ENCODE assay signal across 14 cellular contexts in the genomic region with DNA sequence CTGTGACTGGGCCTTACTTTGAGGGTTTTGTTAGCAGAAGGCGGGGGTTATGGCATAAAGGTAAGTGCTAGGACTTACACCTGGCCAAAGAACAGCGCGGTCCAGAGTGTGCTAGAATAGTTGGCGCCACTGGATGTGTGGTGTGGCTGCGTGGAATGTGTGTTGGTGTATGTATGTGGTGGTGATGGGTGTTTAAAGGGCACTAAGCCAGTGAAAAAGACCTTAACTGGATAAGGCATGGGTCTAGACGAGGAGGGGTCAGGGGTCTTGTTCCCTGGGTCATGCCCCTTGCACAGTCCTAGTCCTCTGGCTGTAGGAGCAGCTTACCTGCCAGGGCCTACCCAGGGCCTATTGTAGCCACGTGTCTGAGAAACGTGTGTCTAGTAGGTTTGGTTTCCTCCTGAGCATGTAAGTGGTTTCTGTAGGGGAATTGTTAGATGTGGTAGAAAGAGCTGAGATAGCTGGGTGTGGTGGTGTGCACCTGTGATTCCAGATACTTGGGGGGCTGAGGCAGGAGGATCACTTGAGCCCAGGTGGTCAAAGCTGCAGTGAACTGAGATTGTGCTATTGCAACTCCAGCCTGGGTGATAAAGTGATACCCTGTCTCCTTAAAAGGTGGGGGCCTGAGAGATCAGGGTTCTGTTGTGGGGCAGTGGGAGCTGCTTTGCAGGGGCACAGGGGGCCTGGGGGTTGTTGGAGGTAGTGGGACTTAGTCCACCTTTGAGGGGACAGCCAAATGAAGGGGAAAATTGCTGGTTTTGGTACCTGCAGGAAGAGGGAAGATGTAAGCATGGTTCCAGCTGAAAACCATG. TPM values are rescaled to one million over a fixed set of nuclear protein-coding genes. Genes with fewer than 3 reads are reported as not detected.
DNase-seq lines count a peak whose midpoint lies in the region; ATAC-seq and TF ChIP-seq lines count a peak whose summit lies in the region.
"Had no signal": no experiment of that assay in that cellular context is flagged by ENCODE, and none has a peak within 500 bp of the region (broad histone marks: within the 10 kb centered on the region; RNA-seq: fewer than 3 reads in every experiment).

No MANE protein-coding gene starts in this region.

- H3K4me1 ChIP-seq in BLaER1 = peaks cover 80% of the 10 kb centered on the region
- H3K4me1 ChIP-seq in endodermal cell (ENCODE audit: control insufficient read depth, insufficient read depth, low read length) = peaks cover 3% of the 10 kb centered on the region

- DNase-seq in GM12865 (ENCODE audit: low read depth) = peak; percentile 61
- peak; percentile 18 for DNase-seq in RPMI8226
- no peak for DNase-seq in endodermal cell
- no peak for DNase-seq in iPS-NIHi7 (ENCODE audit: extremely low spot score)
- no peak for DNase-seq in NK-92 (lab: John Stamatoyannopoulos, UW; ENCODE audit: unreplicated experiment)
- DNase-seq: activated CD4-positive, alpha-beta T cell treated with anti-CD3 and anti-CD28 coated beads, Interleukin-2, amount 50 U/mL, for 1 hour; GDM1; hippocampal formation; sigmoid colon had no signal

- peaks cover 53% of the 10 kb centered on the region for H3K36me3 Mint-ChIP-seq in endodermal cell (ENCODE audit: low read depth)

- H3K27ac ChIP-seq in BLaER1 = peak overlapping the region; percentile 76
- H3K27ac ChIP-seq in endodermal cell (ENCODE audit: low read depth, low read length) = no peak overlapping the region
- H3K27ac ChIP-seq: esophagus muscularis mucosa, sigmoid colon had no signal

- peaks cover 22% of the 10 kb centered on the region for H3K4me1 Mint-ChIP-seq in endodermal cell
- H3K4me1 Mint-ChIP-seq: nephron had no signal

- H3K27me3 ChIP-seq in BLaER1 = no peaks in the 10 kb centered on the region
- H3K27me3 ChIP-seq in endodermal cell (ENCODE audit: control insufficient read depth, insufficient read depth, low read length, poor library complexity, severe bottlenecking) = no peaks in the 10 kb centered on the region
- H3K27me3 ChIP-seq: esophagus muscularis mucosa had no signal

- H3K27ac Mint-ChIP-seq in endodermal cell = peak overlapping the region; percentile 14

- WGBS in endodermal cell (ENCODE audit: insufficient coverage in 1 of 2, insufficient read length in 1 of 2), 2 experiments = 96 to 100% methylated on average over 6 to 8 of the region's 8 CpGs

- H3K9me3 Mint-ChIP-seq in endodermal cell = peaks cover 12% of the 10 kb centered on the region

- H3K9me3 ChIP-seq in BLaER1 = no peaks in the 10 kb centered on the region
- H3K9me3 ChIP-seq in endodermal cell (ENCODE audit: control insufficient read depth, low read length) = no peaks in the 10 kb centered on the region
- H3K9me3 ChIP-seq: esophagus muscularis mucosa, sigmoid colon had no signal

- H3K4me2 ChIP-seq in BLaER1 = peak overlapping the region; percentile 74

- H3K27me3 Mint-ChIP-seq in endodermal cell (ENCODE audit: insufficient read depth) = peaks cover 9% of the 10 kb centered on the region

- ATAC-seq in GM21381 (IDR thresholded peaks at IDR 0.05; ENCODE audit: unreplicated experiment) = no peak
- ATAC-seq in GM19324 (IDR thresholded peaks at IDR 0.05; ENCODE audit: low FRiP score, unreplicated experiment) = no peak

- H3K4me3 Mint-ChIP-seq in endodermal cell = no peak overlapping the region
- H3K4me3 Mint-ChIP-seq: nephron had no signal

- H3K4me3 ChIP-seq in BLaER1 = no peak overlapping the region
- H3K4me3 ChIP-seq in GM12865 (ENCODE audit: low read depth, low read length) = no peak overlapping the region
- no peak overlapping the region for H3K4me3 ChIP-seq in endodermal cell (ENCODE audit: low read length)
- H3K4me3 ChIP-seq: esophagus muscularis mucosa, sigmoid colon had no signal

- TF ChIP-seq CTCF in GM12865 (IDR thresholded peaks at IDR 0.05; ENCODE audit: insufficient read depth, low read depth, low read length, missing control alignments) (no peak), endodermal cell (conservative IDR thresholded peaks at IDR 0.05) (no peak)

- H4K20me1 ChIP-seq in BLaER1 = no peaks in the 10 kb centered on the region

- H3K36me3 ChIP-seq in BLaER1 (peaks cover 33% of the 10 kb centered on the region), endodermal cell (ENCODE audit: control insufficient read depth, insufficient read depth, low read length) (peaks cover 48% of the 10 kb centered on the region)

- peak overlapping the region; percentile 41; the same call in 1 of the 2 replicates for H3K9ac ChIP-seq in BLaER1
- H3K9ac ChIP-seq in endodermal cell (ENCODE audit: extremely low read depth, low read length, poor library complexity, severe bottlenecking) = no peak overlapping the region

RNA-seq across cellular contexts. Expression of gene HSPA4, which starts 55.2 kb away (rescaled TPM):
- 100 to 1,000 TPM; 245 to 287 TPM for total RNA-seq in endodermal cell
- 147 TPM for polyA plus RNA-seq in endodermal cell (2013, experiment 1 of 2)
- polyA plus RNA-seq in endodermal cell (2013, experiment 2 of 2) = 145 TPM

Comparison
In these comparisons a context has a peak if more than half of its experiments do, and no peak if none do; other contexts are left out.
1. DNase-seq: peak in GM12865 (single experiment) and RPMI8226 (single experiment); none in endodermal cell (single experiment), iPS-NIHi7 (single experiment) and NK-92 (single experiment).